Comparison of ENCODE assay signal across 10 cellular contexts in the genomic region with DNA sequence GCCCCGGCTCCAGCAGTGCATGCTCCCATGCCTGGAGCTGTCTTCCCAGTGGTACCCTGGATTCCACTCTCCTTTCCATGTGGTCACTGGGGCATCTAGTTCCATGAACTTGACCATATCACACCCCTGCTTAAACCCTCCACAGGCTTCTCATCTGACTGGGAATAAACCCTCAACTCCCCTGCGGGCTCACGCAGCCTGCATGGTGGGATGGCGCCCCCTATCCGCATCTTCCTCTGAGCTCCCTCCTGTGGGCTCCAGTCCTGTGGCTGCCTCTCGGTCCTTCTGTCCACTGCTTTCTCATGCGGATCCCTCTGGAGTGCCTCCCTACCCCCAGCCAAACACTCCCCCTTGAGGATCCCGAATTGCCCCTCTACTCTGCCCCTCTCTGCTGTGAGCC. TPM values are rescaled to one million over a fixed set of nuclear protein-coding genes. Genes with fewer than 3 reads are reported as not detected.
A peak's percentile ranks its signal among the peaks of the same experiment; 100 is the strongest.
DNase-seq lines count a peak whose midpoint lies in the region; ATAC-seq, FAIRE-seq and TF ChIP-seq lines count a peak whose summit lies in the region.
"Had no signal": no experiment of that assay in that cellular context is flagged by ENCODE, and none has a peak within 500 bp of the region (broad histone marks: within the 10 kb centered on the region; RNA-seq: fewer than 3 reads in every experiment).

No MANE protein-coding gene starts in this region.

- intact Hi-C loops in K562 (cut with micrococcal nuclease): loop anchor here (5.0 kb wide), 1 partner anchor 41 kb away; a partner anchor contains a TSS

- ATAC-seq in K562 (peak; percentile 89), HG03378 (IDR thresholded peaks at IDR 0.05; ENCODE audit: unreplicated experiment) (no peak), GM19455 (IDR thresholded peaks at IDR 0.05; ENCODE audit: unreplicated experiment) (no peak)
- ATAC-seq: left cardiac atrium had no signal

- H3K9me1 ChIP-seq in K562 (ENCODE audit: control insufficient read depth, insufficient read depth, low read length): no peaks in the 10 kb centered on the region

- no TSS peak for BruUV-seq in K562 (replicated peaks; lab: Mats Ljungman, UMichigan)

- POLR2A ChIA-PET in K562 (lab: Yijun Ruan, JAX): interaction anchor here (0.6 to 1.1 kb wide), 2 partner anchors 20 to 366 kb away, joined by 3 read pairs; no protein-coding TSS in a partner anchor

- H3K4me3 ChIP-seq in NB4 (ENCODE audit: low read depth, low read length) (no peak overlapping the region), K562 (no peak overlapping the region), retinal pigment epithelial cell (ENCODE audit: low read length) (no peak overlapping the region)

- TF ChIP-seq POLR2A in NB4 (IDR thresholded peaks at IDR 0.05; ENCODE audit: extremely low read depth, insufficient read length) (no peak), K562 (conservative IDR thresholded peaks at IDR 0.05) (no peak)

- peak overlapping the region; percentile 68; the same call in 1 of the 2 replicates for H2AFZ ChIP-seq in K562 (ENCODE audit: low read depth, low read length)

- in situ Hi-C loops in K562 (cut with MboI): no loop called here

- H4K20me1 ChIP-seq in K562 (replicated peaks; ENCODE audit: control insufficient read depth, insufficient read depth, low read length): peaks cover 4% of the 10 kb centered on the region; the same call in 1 of the 2 replicates

- H3K36me3 ChIP-seq in K562 (ENCODE audit: control insufficient read depth, insufficient read depth, low read length): no peaks in the 10 kb centered on the region

- FAIRE-seq in K562 (lab: Jason Lieb, UNC): peak; percentile 70

- H3K9ac ChIP-seq in K562 (ENCODE audit: insufficient read depth in 1 of 2, low read depth in 2 of 2, low read length in 2 of 2): no peak overlapping the region

- H3K27me3 ChIP-seq in K562 (ENCODE audit: control insufficient read depth in 2 of 2, insufficient read depth in 2 of 2, low read length in 2 of 2): peaks cover 0 to 16% of the 10 kb centered on the region in 2 experiments; a peak in 2 of 5 replicates

- CTCF ChIA-PET in K562 (lab: Yijun Ruan, JAX; ENCODE audit: low intra/inter-chr PET ratio): interaction anchor here (1.0 to 1.2 kb wide), 2 partner anchors 361 to 448 kb away, joined by 3 to 5 read pairs; no protein-coding TSS in a partner anchor

- peak; percentile 68 for TF ChIP-seq CTCF in NB4 (IDR thresholded peaks at IDR 0.05; ENCODE audit: low read depth, low read length)
- TF ChIP-seq CTCF in K562 (IDR thresholded peaks at IDR 0.05 in 2 of 3, conservative IDR thresholded peaks at IDR 0.05 in 1 of 3; ENCODE audit: insufficient read depth in 2 of 3, low read depth in 1 of 3, low read length in 3 of 3): peak; percentile 77 to 86 (median 86)
- peak; percentile 64 for TF ChIP-seq CTCF in retinal pigment epithelial cell (conservative IDR thresholded peaks at IDR 0.05; ENCODE audit: low read depth, low read length)

- TF ChIP-seq EP300 in K562 (IDR thresholded peaks at IDR 0.05; ENCODE audit: low read length): no peak

- DNase-seq in activated T-cell treated with anti-CD3 and anti-CD28 coated beads for 1 hour (ENCODE audit: low read depth) (peak; percentile 23), activated T-cell treated with anti-CD3 and anti-CD28 coated beads for 4 hours (no peak), NB4 (ENCODE audit: low read depth) (peak; percentile 72), K562 (ENCODE audit: extremely low read depth in 1 of 4, low spot score in 3 of 4) (peak; percentile 57 to 77 (median 64)), retinal pigment epithelial cell (ENCODE audit: low read depth) (no peak), NCI-H1048 (lab: John Stamatoyannopoulos, UW) (no peak)
- DNase-seq: left cardiac atrium; stimulated activated naive CD4-positive, alpha-beta T cell had no signal

- H3K79me2 ChIP-seq in K562 (ENCODE audit: control insufficient read depth, insufficient read depth, low read length): no peaks in the 10 kb centered on the region

- H3K4me2 ChIP-seq in K562 (ENCODE audit: insufficient read depth, low read length): no peak overlapping the region

- WGBS in K562 (ENCODE audit: insufficient coverage, low coverage, missing lambda C conversion rate): 16% methylated on average over 8 of the region's 8 CpGs

- H3K9me3 ChIP-seq in K562 (replicated peaks; ENCODE audit: control insufficient read depth, insufficient read depth, low read depth, low read length): no peaks in the 10 kb centered on the region

- peaks cover 0 to 40% of the 10 kb centered on the region in 2 experiments; a peak in 2 of 5 replicates for H3K4me1 ChIP-seq in K562 (replicated peaks in 1 of 2; ENCODE audit: control insufficient read depth in 2 of 2, insufficient read depth in 2 of 2, low read length in 2 of 2)

- H3K27ac ChIP-seq in K562 (ENCODE audit: extremely low read depth, low read depth, low read length): no peak overlapping the region

- TF ChIP-seq RAD21 in K562 (CRISPR knock-in tag; conservative IDR thresholded peaks at IDR 0.05 in 1 of 2, IDR thresholded peaks at IDR 0.05 in 1 of 2): peak; percentile 48 to 75

TF ChIP-seq in K562, 482 proteins besides CTCF, POLR2A, EP300 and RAD21 (continues in another document):
- TF ChIP-seq HMG20A (CRISPR knock-in tag; conservative IDR thresholded peaks at IDR 0.05) (no peak), ZNF830 (CRISPR knock-in tag; IDR thresholded peaks at IDR 0.05) (no peak), RBFOX2 (IDR thresholded peaks at IDR 0.05; ENCODE audit: low read depth, low read length) (no peak), MCM3 (IDR thresholded peaks at IDR 0.05) (no peak), SREBF2 (CRISPR knock-in tag; IDR thresholded peaks at IDR 0.05) (no peak), ZNF24 (IDR thresholded peaks at IDR 0.05) (no peak), ZNF316 (IDR thresholded peaks at IDR 0.05) (0 out of 2 replicates have a peak, but pooled peaks have one; percentile 6), STAG1 (CRISPR knock-in tag; IDR thresholded peaks at IDR 0.05; ENCODE audit: borderline replicate concordance) (peak; percentile 61; the same call in 1 of the 2 replicates), U2AF2 (optimal IDR thresholded peaks at IDR 0.05; ENCODE audit: low read depth, low read length) (no peak), ZNF766 (CRISPR knock-in tag; conservative IDR thresholded peaks at IDR 0.05) (0 out of 2 replicates have a peak, but pooled peaks have one; percentile 51), NR1H2 (CRISPR knock-in tag; IDR thresholded peaks at IDR 0.05) (no peak), RCOR1 (IDR thresholded peaks at IDR 0.05; ENCODE audit: borderline replicate concordance in 1 of 2, low read depth in 2 of 2, low read length in 2 of 2) (0 out of 4 replicates have a peak, but pooled peaks of 1 of the 2 experiments have one; percentile 9)
- TF ChIP-seq, protein P1, sequence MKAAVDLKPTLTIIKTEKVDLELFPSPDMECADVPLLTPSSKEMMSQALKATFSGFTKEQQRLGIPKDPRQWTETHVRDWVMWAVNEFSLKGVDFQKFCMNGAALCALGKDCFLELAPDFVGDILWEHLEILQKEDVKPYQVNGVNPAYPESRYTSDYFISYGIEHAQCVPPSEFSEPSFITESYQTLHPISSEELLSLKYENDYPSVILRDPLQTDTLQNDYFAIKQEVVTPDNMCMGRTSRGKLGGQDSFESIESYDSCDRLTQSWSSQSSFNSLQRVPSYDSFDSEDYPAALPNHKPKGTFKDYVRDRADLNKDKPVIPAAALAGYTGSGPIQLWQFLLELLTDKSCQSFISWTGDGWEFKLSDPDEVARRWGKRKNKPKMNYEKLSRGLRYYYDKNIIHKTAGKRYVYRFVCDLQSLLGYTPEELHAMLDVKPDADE (conservative IDR thresholded peaks at IDR 0.05; ENCODE audit: control insufficient read depth, low read depth, low read length): no peak
- TF ChIP-seq, protein P2, sequence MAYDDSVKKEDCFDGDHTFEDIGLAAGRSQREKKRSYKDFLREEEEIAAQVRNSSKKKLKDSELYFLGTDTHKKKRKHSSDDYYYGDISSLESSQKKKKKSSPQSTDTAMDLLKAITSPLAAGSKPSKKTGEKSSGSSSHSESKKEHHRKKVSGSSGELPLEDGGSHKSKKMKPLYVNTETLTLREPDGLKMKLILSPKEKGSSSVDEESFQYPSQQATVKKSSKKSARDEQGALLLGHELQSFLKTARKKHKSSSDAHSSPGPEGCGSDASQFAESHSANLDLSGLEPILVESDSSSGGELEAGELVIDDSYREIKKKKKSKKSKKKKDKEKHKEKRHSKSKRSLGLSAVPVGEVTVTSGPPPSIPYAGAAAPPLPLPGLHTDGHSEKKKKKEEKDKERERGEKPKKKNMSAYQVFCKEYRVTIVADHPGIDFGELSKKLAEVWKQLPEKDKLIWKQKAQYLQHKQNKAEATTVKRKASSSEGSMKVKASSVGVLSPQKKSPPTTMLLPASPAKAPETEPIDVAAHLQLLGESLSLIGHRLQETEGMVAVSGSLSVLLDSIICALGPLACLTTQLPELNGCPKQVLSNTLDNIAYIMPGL (CRISPR knock-in tag; IDR thresholded peaks at IDR 0.05): no peak

RNA-seq across cellular contexts. Expression of a gene that starts 41.4 kb away (rescaled TPM):
- 25.0 and 72.9 TPM in 2 replicates for total RNA-seq in K562 (2011; cell fraction: chromatin; rRNA removed; ENCODE audit: low replicate concordance)
- 53.6 and 60.0 TPM in 2 replicates for total RNA-seq in K562 (2011; cell fraction: nucleolus; rRNA removed)
- 38.6 and 40.0 TPM in 2 replicates for total RNA-seq in K562 (2011; cell fraction: nucleoplasm; rRNA removed)
- total RNA-seq in K562 (2014; rRNA removed) (110 and 158 TPM in 2 replicates), K562 (2014; rRNA removed; fragmentation: Illumina TruSeq; extraction: Trizol) (15.6 and 19.4 TPM in 2 replicates), K562 (2015; rRNA removed; fragmentation: Illumina TruSeq; extraction: Trizol) (43.0 and 46.7 TPM in 2 replicates), K562 (2021) (125 and 128 TPM in 2 replicates)
- polyA plus RNA-seq in K562 (2011; rRNA removed) (34.1 and 51.4 TPM in 2 replicates), K562 (2014; fragmentation: Illumina TruSeq; extraction: Trizol) (70.4 and 136 TPM in 2 replicates), K562 (2014; fragmentation: Nextera tagmentation; extraction: Ambion mirVana) (1 to 10 TPM; 1.3 to 1.6 TPM), K562 (2014; rRNA removed) (75.2 and 82.3 TPM in 2 replicates)
- polyA plus RNA-seq in K562 (2011; cell fraction: cytosol; rRNA removed): 41.6 and 126 TPM in 2 replicates
- polyA plus RNA-seq in K562 (2011; cell fraction: nucleus; rRNA removed): 57.2 and 116 TPM in 2 replicates
- 74.1 and 75.9 TPM in 2 replicates for polyA plus RNA-seq in K562 (2012)
- 18.4 and 27.6 TPM in 2 replicates for polyA minus RNA-seq in K562 (2011; rRNA and poly(A)+ RNA removed)
- 57.8 and 61.9 TPM in 2 replicates for polyA minus RNA-seq in K562 (2011; cell fraction: cytosol; rRNA and poly(A)+ RNA removed)
- 24.0 and 25.8 TPM in 2 replicates for polyA minus RNA-seq in K562 (2011; cell fraction: nucleus; rRNA and poly(A)+ RNA removed)

Comparison
In these comparisons a context has a peak if more than half of its experiments do, and no peak if none do; other contexts are left out.
1. DNase-seq: peak in activated T-cell treated with anti-CD3 and anti-CD28 coated beads for 1 hour (single experiment), NB4 (single experiment) and K562 (4 of 4); none in activated T-cell treated with anti-CD3 and anti-CD28 coated beads for 4 hours (single experiment), retinal pigment epithelial cell (single experiment) and NCI-H1048 (single experiment).
2. Peak in every context shown above with its lines, with median percentiles within 50 percentile points of each other: CTCF ChIP-seq.